9 cellular contexts compared by ENCODE assay signal in the genomic region with DNA sequence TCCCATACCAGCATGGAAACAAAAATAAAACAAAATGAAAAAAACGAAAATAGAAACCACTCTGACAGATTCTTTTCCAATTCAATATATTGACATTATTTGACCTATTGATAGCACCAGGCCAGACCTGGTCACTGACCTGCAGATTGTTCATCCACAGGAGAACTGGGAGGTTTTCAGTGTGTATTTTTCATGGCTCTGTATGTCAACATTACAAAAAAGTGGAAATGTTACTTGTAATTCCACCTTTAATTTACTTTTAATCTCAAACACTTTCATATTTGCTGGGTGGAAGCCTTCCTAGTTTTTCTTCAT. TPM values are rescaled to one million over a fixed set of nuclear protein-coding genes. Genes with fewer than 3 reads are reported as not detected.
DNase-seq lines count a peak whose midpoint lies in the region; ATAC-seq and TF ChIP-seq lines count a peak whose summit lies in the region.
"Had no signal": no experiment of that assay in that cellular context is flagged by ENCODE, and none has a peak within 500 bp of the region (broad histone marks: within the 10 kb centered on the region; RNA-seq: fewer than 3 reads in every experiment).

No MANE protein-coding gene starts in this region.

- POLR2A ChIA-PET in activated CD4-positive, alpha-beta memory T cell treated with anti-CD3 and anti-CD28 coated beads for 36 hours (lab: Charles Lee), result interaction anchor here (1.0 to 1.2 kb wide), 3 partner anchors 12 to 135 kb away, joined by 4 to 5 read pairs (median 4); a partner anchor contains a TSS
- POLR2A ChIA-PET in HEK293T (lab: Yijun Ruan, JAX), result no interaction called here

- H3K4me3 ChIP-seq in body of pancreas, result no peak overlapping the region

- H3K36me3 Mint-ChIP-seq in activated CD4-positive, alpha-beta memory T cell treated with anti-CD3 and anti-CD28 coated beads for 36 hours, result no peaks in the 10 kb centered on the region
- H3K36me3 Mint-ChIP-seq in natural killer cell treated with Interleukin-12 subunit alpha and Interleukin-12 subunit beta and Interleukin-15 and Interleukin-18, amount 100 ng/mL, for 72 hours, result no peaks in the 10 kb centered on the region

- ATAC-seq in GM18867 (IDR thresholded peaks at IDR 0.05; ENCODE audit: unreplicated experiment), result peak; percentile 17
- ATAC-seq in HG02623 (IDR thresholded peaks at IDR 0.05; ENCODE audit: unreplicated experiment), result peak; percentile 2
- ATAC-seq in natural killer cell treated with Interleukin-12 subunit alpha and Interleukin-12 subunit beta and Interleukin-15 and Interleukin-18, amount 100 ng/mL, for 72 hours, result no peak
- ATAC-seq in body of pancreas, result no peak
- ATAC-seq in left cardiac atrium, result no peak

- peak overlapping the region; percentile 55 for H3K4me3 Mint-ChIP-seq in activated CD4-positive, alpha-beta memory T cell treated with anti-CD3 and anti-CD28 coated beads for 36 hours
- H3K4me3 Mint-ChIP-seq in natural killer cell treated with Interleukin-12 subunit alpha and Interleukin-12 subunit beta and Interleukin-15 and Interleukin-18, amount 100 ng/mL, for 72 hours, result peak overlapping the region; percentile 67

- no peaks in the 10 kb centered on the region for H3K9me3 ChIP-seq in body of pancreas

- no peaks in the 10 kb centered on the region for H3K27me3 ChIP-seq in body of pancreas

- no peaks in the 10 kb centered on the region for H3K27me3 Mint-ChIP-seq in activated CD4-positive, alpha-beta memory T cell treated with anti-CD3 and anti-CD28 coated beads for 36 hours
- no peaks in the 10 kb centered on the region for H3K27me3 Mint-ChIP-seq in natural killer cell treated with Interleukin-12 subunit alpha and Interleukin-12 subunit beta and Interleukin-15 and Interleukin-18, amount 100 ng/mL, for 72 hours

- peaks cover under 1% of the 10 kb centered on the region for H3K4me1 ChIP-seq in body of pancreas

- intact Hi-C loops in activated CD4-positive, alpha-beta memory T cell treated with anti-CD3 and anti-CD28 coated beads for 36 hours (cut with micrococcal nuclease), result loop anchor here (2.0 to 5.0 kb wide), 5 partner anchors 94 to 266 kb away; a partner anchor contains a TSS
- intact Hi-C loops in body of pancreas (cut with DNase I), result no loop called here
- intact Hi-C loops in left cardiac atrium (cut with DNase I), result no loop called here

- H3K9me3 Mint-ChIP-seq in activated CD4-positive, alpha-beta memory T cell treated with anti-CD3 and anti-CD28 coated beads for 36 hours, result no peaks in the 10 kb centered on the region
- H3K9me3 Mint-ChIP-seq in natural killer cell treated with Interleukin-12 subunit alpha and Interleukin-12 subunit beta and Interleukin-15 and Interleukin-18, amount 100 ng/mL, for 72 hours, result no peaks in the 10 kb centered on the region

- CTCF ChIA-PET in activated CD4-positive, alpha-beta memory T cell treated with anti-CD3 and anti-CD28 coated beads for 36 hours (lab: Charles Lee), result interaction anchor here (0.7 to 1.4 kb wide), 8 partner anchors 11 to 270 kb away, joined by 3 to 4 read pairs (median 4); no protein-coding TSS in a partner anchor
- CTCF ChIA-PET in HEK293T (lab: Yijun Ruan, JAX), result interaction anchor here (0.7 kb wide), 1 partner anchor 212 kb away, joined by 3 read pairs; no protein-coding TSS in a partner anchor

- no peak for DNase-seq in activated CD4-positive, alpha-beta memory T cell treated with anti-CD3 and anti-CD28 coated beads for 36 hours
- no peak for DNase-seq in natural killer cell treated with Interleukin-12 subunit alpha and Interleukin-12 subunit beta and Interleukin-15 and Interleukin-18, amount 100 ng/mL, for 72 hours (ENCODE audit: low spot score)
- DNase-seq in HEK293T (ENCODE audit: extremely low spot score) (no peak), body of pancreas (no peak), left cardiac atrium (no peak), NCI-H345 (lab: John Stamatoyannopoulos, UW) (no peak)
- DNase-seq: left ventricle myocardium superior had no signal

- TF ChIP-seq POLR2A in body of pancreas (IDR thresholded peaks at IDR 0.05), result no peak

- peaks cover 49% of the 10 kb centered on the region for H3K4me1 Mint-ChIP-seq in activated CD4-positive, alpha-beta memory T cell treated with anti-CD3 and anti-CD28 coated beads for 36 hours (ENCODE audit: low read depth)
- peaks cover 42 to 54% of the 10 kb centered on the region in 2 donors for H3K4me1 Mint-ChIP-seq in natural killer cell treated with Interleukin-12 subunit alpha and Interleukin-12 subunit beta and Interleukin-15 and Interleukin-18, amount 100 ng/mL, for 72 hours (ENCODE audit: low read depth in 2 of 2)

- H3K27ac Mint-ChIP-seq in activated CD4-positive, alpha-beta memory T cell treated with anti-CD3 and anti-CD28 coated beads for 36 hours, result peak overlapping the region; percentile 91
- H3K27ac Mint-ChIP-seq in natural killer cell treated with Interleukin-12 subunit alpha and Interleukin-12 subunit beta and Interleukin-15 and Interleukin-18, amount 100 ng/mL, for 72 hours, result peak overlapping the region; percentile 84 to 86

- H3K36me3 ChIP-seq in body of pancreas (replicated peaks in 1 of 2; ENCODE audit: insufficient read depth in 1 of 2, low read depth in 2 of 2), result no peaks in the 10 kb centered on the region

- no peak for TF ChIP-seq CTCF in body of pancreas (IDR thresholded peaks at IDR 0.05)

- peak overlapping the region in 2 of 4 donors; percentile 41 to 57 for H3K27ac ChIP-seq in body of pancreas

- WGBS in body of pancreas, 2 donors, result 8 to 15% methylated on average over 1 of the region's 1 CpG

TF ChIP-seq in HEK293T, 16 proteins besides CTCF, POLR2A, EP300 and RAD21:
- TF ChIP-seq SP1 (IDR thresholded peaks at IDR 0.05) (no peak), SUZ12 (IDR thresholded peaks at IDR 0.05) (no peak), ARNT (IDR thresholded peaks at IDR 0.05) (no peak), HDGF (IDR thresholded peaks at IDR 0.05; ENCODE audit: borderline replicate concordance) (no peak), L3MBTL2 (conservative IDR thresholded peaks at IDR 0.05) (no peak), NFRKB (IDR thresholded peaks at IDR 0.05) (no peak), FOXM1 (IDR thresholded peaks at IDR 0.05; ENCODE audit: borderline replicate concordance) (no peak), FOXK2 (IDR thresholded peaks at IDR 0.05) (no peak), FOXA1 (IDR thresholded peaks at IDR 0.05) (no peak), LEF1 (IDR thresholded peaks at IDR 0.05; ENCODE audit: borderline replicate concordance) (no peak), BHLHE40 (IDR thresholded peaks at IDR 0.05; ENCODE audit: borderline replicate concordance) (no peak), ZNF384 (IDR thresholded peaks at IDR 0.05) (no peak), CTBP1 (IDR thresholded peaks at IDR 0.05; ENCODE audit: borderline replicate concordance) (no peak), ELF4 (IDR thresholded peaks at IDR 0.05) (no peak), TARDBP (IDR thresholded peaks at IDR 0.05) (no peak)
- TF ChIP-seq, protein P1, sequence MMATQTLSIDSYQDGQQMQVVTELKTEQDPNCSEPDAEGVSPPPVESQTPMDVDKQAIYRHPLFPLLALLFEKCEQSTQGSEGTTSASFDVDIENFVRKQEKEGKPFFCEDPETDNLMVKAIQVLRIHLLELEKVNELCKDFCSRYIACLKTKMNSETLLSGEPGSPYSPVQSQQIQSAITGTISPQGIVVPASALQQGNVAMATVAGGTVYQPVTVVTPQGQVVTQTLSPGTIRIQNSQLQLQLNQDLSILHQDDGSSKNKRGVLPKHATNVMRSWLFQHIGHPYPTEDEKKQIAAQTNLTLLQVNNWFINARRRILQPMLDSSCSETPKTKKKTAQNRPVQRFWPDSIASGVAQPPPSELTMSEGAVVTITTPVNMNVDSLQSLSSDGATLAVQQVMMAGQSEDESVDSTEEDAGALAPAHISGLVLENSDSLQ (IDR thresholded peaks at IDR 0.05), result no peak

RNA-seq across cellular contexts. Expression of a gene that starts 2.9 kb away (rescaled TPM):
- total RNA-seq in activated CD4-positive, alpha-beta memory T cell treated with anti-CD3 and anti-CD28 coated beads for 36 hours, result 1 to 10 TPM in 1 of 2 experiments, under 1 TPM in 1; 0.67 to 1.1 TPM
- not detected for total RNA-seq in natural killer cell treated with Interleukin-12 subunit alpha and Interleukin-12 subunit beta and Interleukin-15 and Interleukin-18, amount 100 ng/mL, for 72 hours
- total RNA-seq in body of pancreas (10 to 100 TPM in 1 of 2 donors, 1 to 10 TPM in 1; 6.7 to 13.5 TPM), left cardiac atrium (under 1 TPM in 1 of 2 donors, not detected in 1; 0.35 TPM)
- total RNA-seq: left ventricle myocardium superior had no signal

RNA-seq across cellular contexts. Expression of a gene that starts 43.0 kb away (rescaled TPM):
- 10 to 100 TPM; 45.0 to 47.6 TPM for total RNA-seq in activated CD4-positive, alpha-beta memory T cell treated with anti-CD3 and anti-CD28 coated beads for 36 hours
- 10 to 100 TPM; 41.1 to 60.8 TPM for total RNA-seq in natural killer cell treated with Interleukin-12 subunit alpha and Interleukin-12 subunit beta and Interleukin-15 and Interleukin-18, amount 100 ng/mL, for 72 hours
- total RNA-seq in body of pancreas (10 to 100 TPM; 10.9 to 25.1 TPM), left cardiac atrium (10 to 100 TPM; 29.1 to 32.4 TPM)

RNA-seq across cellular contexts. Expression of a gene that starts 55.3 kb away (rescaled TPM):
- 100 to 1,000 TPM; 213 to 220 TPM for total RNA-seq in activated CD4-positive, alpha-beta memory T cell treated with anti-CD3 and anti-CD28 coated beads for 36 hours
- total RNA-seq in natural killer cell treated with Interleukin-12 subunit alpha and Interleukin-12 subunit beta and Interleukin-15 and Interleukin-18, amount 100 ng/mL, for 72 hours, result 100 to 1,000 TPM; 169 to 185 TPM
- total RNA-seq in body of pancreas (10 to 100 TPM; 15.8 to 17.1 TPM), left cardiac atrium (100 to 1,000 TPM; 188 to 274 TPM)

Comparison
In these comparisons a context has a peak if more than half of its experiments do, and no peak if none do; other contexts are left out.
1. ATAC-seq: peak in GM18867 (single experiment) and HG02623 (single experiment); none in natural killer cell treated with Interleukin-12 subunit alpha and Interleukin-12 subunit beta and Interleukin-15 and Interleukin-18, amount 100 ng/mL, for 72 hours (0 of 2), body of pancreas (single experiment) and left cardiac atrium (0 of 2).
2. RNA of a gene that starts 55.3 kb away (total RNA-seq): 188 to 274 TPM in left cardiac atrium, 213 to 220 TPM in activated CD4-positive, alpha-beta memory T cell treated with anti-CD3 and anti-CD28 coated beads for 36 hours and 169 to 185 TPM in natural killer cell treated with Interleukin-12 subunit alpha and Interleukin-12 subunit beta and Interleukin-15 and Interleukin-18, amount 100 ng/mL, for 72 hours; 15.8 to 17.1 TPM in body of pancreas; every median in the first group is over 4 times any median in the second.